Comparison of ENCODE assay signal across 1 cellular context in the genomic region with DNA sequence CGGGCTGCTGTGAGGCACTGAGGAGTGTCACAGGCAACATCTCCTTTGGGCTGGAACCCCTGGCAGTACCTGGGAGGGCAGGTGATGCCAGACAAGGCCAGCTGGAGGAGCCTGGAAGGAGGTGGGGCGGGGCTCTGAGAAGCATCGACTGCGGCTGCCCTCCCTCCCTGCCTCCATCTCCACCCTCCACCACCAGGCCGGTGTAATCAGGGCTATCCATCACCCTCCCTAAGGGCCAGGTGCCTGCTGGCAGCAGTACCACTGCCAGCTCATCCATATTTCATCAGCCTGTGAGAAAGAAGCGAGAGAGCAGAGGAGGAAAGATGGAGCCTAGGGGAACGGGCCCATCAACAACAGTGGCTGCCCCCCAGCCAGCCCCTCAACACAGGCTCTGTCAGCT.
TF ChIP-seq lines count a peak whose summit lies in the region.

No MANE protein-coding gene starts in this region.

TF ChIP-seq in IMR-90, 13 proteins besides CTCF, POLR2A, EP300 and RAD21 (continued from another document):
- TF ChIP-seq, protein P1, sequence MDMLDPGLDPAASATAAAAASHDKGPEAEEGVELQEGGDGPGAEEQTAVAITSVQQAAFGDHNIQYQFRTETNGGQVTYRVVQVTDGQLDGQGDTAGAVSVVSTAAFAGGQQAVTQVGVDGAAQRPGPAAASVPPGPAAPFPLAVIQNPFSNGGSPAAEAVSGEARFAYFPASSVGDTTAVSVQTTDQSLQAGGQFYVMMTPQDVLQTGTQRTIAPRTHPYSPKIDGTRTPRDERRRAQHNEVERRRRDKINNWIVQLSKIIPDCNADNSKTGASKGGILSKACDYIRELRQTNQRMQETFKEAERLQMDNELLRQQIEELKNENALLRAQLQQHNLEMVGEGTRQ (IDR thresholded peaks at IDR 0.05; ENCODE audit: low read depth, low read length) = no peak
- TF ChIP-seq, protein P2, sequence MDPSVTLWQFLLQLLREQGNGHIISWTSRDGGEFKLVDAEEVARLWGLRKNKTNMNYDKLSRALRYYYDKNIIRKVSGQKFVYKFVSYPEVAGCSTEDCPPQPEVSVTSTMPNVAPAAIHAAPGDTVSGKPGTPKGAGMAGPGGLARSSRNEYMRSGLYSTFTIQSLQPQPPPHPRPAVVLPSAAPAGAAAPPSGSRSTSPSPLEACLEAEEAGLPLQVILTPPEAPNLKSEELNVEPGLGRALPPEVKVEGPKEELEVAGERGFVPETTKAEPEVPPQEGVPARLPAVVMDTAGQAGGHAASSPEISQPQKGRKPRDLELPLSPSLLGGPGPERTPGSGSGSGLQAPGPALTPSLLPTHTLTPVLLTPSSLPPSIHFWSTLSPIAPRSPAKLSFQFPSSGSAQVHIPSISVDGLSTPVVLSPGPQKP (IDR thresholded peaks at IDR 0.05; ENCODE audit: borderline replicate concordance, low read depth, low read length) = no peak
- no peak for TF ChIP-seq RCOR1 (IDR thresholded peaks at IDR 0.05; ENCODE audit: insufficient replicate concordance, low read length)
